16 cellular contexts compared by ENCODE assay signal in genomic region chr3:18112976-18113766, GRCh38.
"Had no signal": no experiment of that assay in that cellular context is flagged by ENCODE, and none has a peak within 500 bp of the region (broad histone marks: within the 10 kb centered on the region; RNA-seq: fewer than 3 reads in every experiment).

No MANE protein-coding gene starts in this region.

- ATAC-seq: activated CD4-positive, CD25-positive, alpha-beta regulatory T cell treated with anti-CD3 and anti-CD28 coated beads, Interleukin-2, amount 50 U/mL, for 24 hours; activated naive CD4-positive, alpha-beta T cell treated with anti-CD3 and anti-CD28 coated beads, Interleukin-2, amount 50 U/mL, for 72 hours; activated T-cell treated with anti-CD3 and anti-CD28 coated beads, Interleukin-2, amount 50 U/mL, for 72 hours; naive thymus-derived CD8-positive, alpha-beta T cell; psoas muscle; right cardiac atrium; stimulated activated naive CD8-positive, alpha-beta T cell treated with anti-CD3 and anti-CD28 coated beads, Interleukin-15, Interleukin-2, amounts not matched to agents 100 U/mL and 50 U/mL, for 24 hours had no signal

- H3K27ac ChIP-seq: adrenal gland, esophagus muscularis mucosa, psoas muscle, skin epidermis, tibial artery had no signal

- H3K4me3 ChIP-seq: adrenal gland, esophagus muscularis mucosa, psoas muscle, skin epidermis, tibial artery had no signal

- DNase-seq: activated CD4-positive, alpha-beta T cell treated with anti-CD3 and anti-CD28 coated beads, Interleukin-2, amount 50 U/mL, for 1 hour; activated effector memory CD4-positive, alpha-beta T cell treated with anti-CD3 and anti-CD28 coated beads, Interleukin-2, amount 50 U/mL, for 16 hours; activated T-cell treated with anti-CD3 and anti-CD28 coated beads, Interleukin-2, amount 50 U/mL, for 72 hours; dermis blood vessel endothelial cell; effector memory CD4-positive, alpha-beta T cell; naive thymus-derived CD8-positive, alpha-beta T cell; psoas muscle; right cardiac atrium; stimulated activated naive CD8-positive, alpha-beta T cell treated with anti-CD3 and anti-CD28 coated beads, Interleukin-15, Interleukin-2, amounts not matched to agents 100 U/mL and 50 U/mL, for 24 hours; T1000; tibial artery had no signal

- H3K36me3 Mint-ChIP-seq: activated naive CD4-positive, alpha-beta T cell treated with anti-CD3 and anti-CD28 coated beads, Interleukin-2, amount 50 U/mL, for 72 hours; naive thymus-derived CD8-positive, alpha-beta T cell had no signal

- H3K36me3 ChIP-seq: adrenal gland, esophagus muscularis mucosa, tibial artery had no signal

- H3K27me3 ChIP-seq: adrenal gland, esophagus muscularis mucosa, tibial artery had no signal

- H3K27ac Mint-ChIP-seq: activated naive CD4-positive, alpha-beta T cell treated with anti-CD3 and anti-CD28 coated beads, Interleukin-2, amount 50 U/mL, for 72 hours had no signal

- H3K4me1 ChIP-seq: adrenal gland, esophagus muscularis mucosa, psoas muscle, tibial artery had no signal
